In genomic region chr22:44697423-44698179, GRCh38 we compare ENCODE assay signal across 9 cellular contexts. TPM values are rescaled to one million over a fixed set of nuclear protein-coding genes. Genes with fewer than 3 reads are reported as not detected.
A peak's percentile ranks its signal among the peaks of the same experiment; 100 is the strongest.
DNase-seq lines count a peak whose midpoint lies in the region; ATAC-seq and TF ChIP-seq lines count a peak whose summit lies in the region.
"Had no signal": no experiment of that assay in that cellular context is flagged by ENCODE, and none has a peak within 500 bp of the region (broad histone marks: within the 10 kb centered on the region; RNA-seq: fewer than 3 reads in every experiment).

No MANE protein-coding gene starts in this region.

- peaks cover 63% of the 10 kb centered on the region for H3K27me3 ChIP-seq in MM.1S (replicated peaks; ENCODE audit: insufficient read depth, low read length)

- no peak overlapping the region for H2AFZ ChIP-seq in MM.1S (ENCODE audit: low read length)

- ATAC-seq in activated B cell treated with CpG ODN at 0.5 μM for 24 hours (ENCODE audit: low read depth) (peak; percentile 25), GM21529 (IDR thresholded peaks at IDR 0.05; ENCODE audit: unreplicated experiment) (no peak)

- no peaks in the 10 kb centered on the region for H3K36me3 Mint-ChIP-seq in activated B cell treated with CpG ODN at 0.5 μM for 24 hours (ENCODE audit: low read depth)

- H3K9me3 Mint-ChIP-seq in activated B cell treated with CpG ODN at 0.5 μM for 24 hours: no peaks in the 10 kb centered on the region

- POLR2A ChIA-PET in GM10248 (lab: Yijun Ruan, JAX): no interaction called here
- POLR2A ChIA-PET in activated B cell treated with CpG ODN at 0.5 μM for 24 hours (lab: Charles Lee): no interaction called here

- H3K4me1 Mint-ChIP-seq in activated B cell treated with CpG ODN at 0.5 μM for 24 hours: peaks cover 5% of the 10 kb centered on the region

- in situ Hi-C loops in T47D (cut with HindIII; ENCODE audit: low pct_unique_long_range_greater_than_20kb, low sequenced_read_pairs): no loop called here

- H3K4me2 ChIP-seq in MM.1S (ENCODE audit: low read depth, low read length): no peak overlapping the region

- no peak overlapping the region for H3K4me3 ChIP-seq in MM.1S (ENCODE audit: low read length)

- H3K27ac Mint-ChIP-seq in activated B cell treated with CpG ODN at 0.5 μM for 24 hours: no peak overlapping the region

- no peaks in the 10 kb centered on the region for H3K36me3 ChIP-seq in MM.1S (replicated peaks; ENCODE audit: insufficient read depth, low read length)

- no peaks in the 10 kb centered on the region for H4K20me1 ChIP-seq in MM.1S (ENCODE audit: insufficient read depth, low read length)

- H3K9ac ChIP-seq in MM.1S (ENCODE audit: low read length): no peak overlapping the region

- H3K79me2 ChIP-seq in MM.1S (ENCODE audit: low read length): no peaks in the 10 kb centered on the region

- H3K4me1 ChIP-seq in MM.1S (ENCODE audit: low read length): no peaks in the 10 kb centered on the region

- no peaks in the 10 kb centered on the region for H3K9me2 ChIP-seq in MM.1S (replicated peaks; ENCODE audit: insufficient read depth, low read length)

- H3K4me3 Mint-ChIP-seq in activated B cell treated with CpG ODN at 0.5 μM for 24 hours: no peak overlapping the region

- intact Hi-C loops in activated B cell treated with CpG ODN at 0.5 μM for 24 hours (cut with micrococcal nuclease): loop anchor here (1.0 kb wide), 1 partner anchor 38 kb away; no protein-coding TSS in a partner anchor

- no peaks in the 10 kb centered on the region for H3K9me3 ChIP-seq in MM.1S (replicated peaks; ENCODE audit: insufficient read depth, low read length)

- DNase-seq in GM10248 (ENCODE audit: extremely low spot score) (peak; percentile 86), MM.1S (peak; percentile 62), activated B cell treated with CpG ODN at 0.5 μM for 24 hours (peak; percentile 86), T47D (ENCODE audit: low read depth in 1 of 2, low spot score in 1 of 2) (peak; percentile 44 to 79), kidney glomerular epithelial cell (lab: John Stamatoyannopoulos, UW) (peak; percentile 72), NCI-H1105 treated with DMSO at 0.1 percent for 48 hours (lab: John Stamatoyannopoulos, UW) (no peak)
- peak; percentile 90 to 91 for DNase-seq in stimulated activated CD4-positive, alpha-beta T cell treated with anti-CD3 and anti-CD28 coated beads, Interleukin-2, amount 100 ng/mL, for 24 hours

- H3F3A ChIP-seq in MM.1S (ENCODE audit: insufficient read depth, low read length): no peaks in the 10 kb centered on the region

- TF ChIP-seq CTCF in GM10248 (IDR thresholded peaks at IDR 0.05; ENCODE audit: control extremely low read depth, extremely low read depth, low read depth, missing control alignments) (peak; percentile 91), MM.1S (IDR thresholded peaks at IDR 0.05; ENCODE audit: low read length) (peak; percentile 87), activated B cell treated with CpG ODN at 0.5 μM for 24 hours (IDR thresholded peaks at IDR 0.05) (peak; percentile 42)

- CTCF ChIA-PET in GM10248 (lab: Yijun Ruan, JAX) (interaction anchor here (0.6 to 6.1 kb wide), 12 partner anchors 9 to 42 kb away, joined by 3 to 66 read pairs (median 4); no protein-coding TSS in a partner anchor), activated B cell treated with CpG ODN at 0.5 μM for 24 hours (lab: Charles Lee) (interaction anchor here (1.2 to 6.9 kb wide), 3 partner anchors 13 to 38 kb away, joined by 4 to 53 read pairs (median 11); no protein-coding TSS in a partner anchor)

- no peaks in the 10 kb centered on the region for H3K27me3 Mint-ChIP-seq in activated B cell treated with CpG ODN at 0.5 μM for 24 hours

- H3K27ac ChIP-seq in MM.1S (ENCODE audit: low read length): no peak overlapping the region
- H3K27ac ChIP-seq: epithelial cell of prostate had no signal

RNA-seq across cellular contexts. Expression of gene PRR5, which starts 4.4 kb away (rescaled TPM):
- total RNA-seq in activated B cell treated with CpG ODN at 0.5 μM for 24 hours: 15.5 and 18.0 TPM in 2 replicates

RNA-seq across cellular contexts. Expression of gene ARHGAP8, which starts 54.8 kb away (rescaled TPM):
- total RNA-seq in activated B cell treated with CpG ODN at 0.5 μM for 24 hours: 0.17 and 0.49 TPM in 2 replicates
